Comparison of ENCODE assay signal across 1 cellular context in genomic region chr17:35073991-35074627, GRCh38.
TF ChIP-seq lines count a peak whose summit lies in the region.

No MANE protein-coding gene starts in this region.

TF ChIP-seq in GM12878, 131 proteins besides CTCF, POLR2A, EP300 and RAD21 (continued from another document):
- TF ChIP-seq ZBTB4 (CRISPR knock-in tag; IDR thresholded peaks at IDR 0.05): no peak
- TF ChIP-seq NR2F1 (conservative IDR thresholded peaks at IDR 0.05): 0 out of 2 replicates have a peak, but pooled peaks have one; percentile 25
- no peak for TF ChIP-seq SMARCA5 (IDR thresholded peaks at IDR 0.05)
- peak; percentile 73 for TF ChIP-seq MTA2 (IDR thresholded peaks at IDR 0.05; ENCODE audit: low read depth)
- TF ChIP-seq IKZF1 (conservative IDR thresholded peaks at IDR 0.05): peak; percentile 32; the same call in 1 of the 2 replicates
- no peak for TF ChIP-seq SKIL (IDR thresholded peaks at IDR 0.05; ENCODE audit: low read depth, poor library complexity, severe bottlenecking)
- TF ChIP-seq NKRF (conservative IDR thresholded peaks at IDR 0.05): no peak
- no peak for TF ChIP-seq PML (IDR thresholded peaks at IDR 0.05; ENCODE audit: low read length)
- TF ChIP-seq ZSCAN29 (IDR thresholded peaks at IDR 0.05): no peak
- TF ChIP-seq DPF2 (IDR thresholded peaks at IDR 0.05): 0 out of 2 replicates have a peak, but pooled peaks have one; percentile 28
- peak; percentile 67 for TF ChIP-seq MLLT1 (IDR thresholded peaks at IDR 0.05)
- no peak for TF ChIP-seq FOS (IDR thresholded peaks at IDR 0.05; ENCODE audit: borderline replicate concordance, extremely low read depth, insufficient read length)
- peak; percentile 48 for TF ChIP-seq RUNX3 (IDR thresholded peaks at IDR 0.05; ENCODE audit: low read length)
- no peak for TF ChIP-seq STAT3 (IDR thresholded peaks at IDR 0.05; ENCODE audit: low read depth, low read length)
- TF ChIP-seq ATF2 (IDR thresholded peaks at IDR 0.05; ENCODE audit: low read length): no peak
- no peak for TF ChIP-seq ZBTB40 (IDR thresholded peaks at IDR 0.05; ENCODE audit: borderline replicate concordance)
- TF ChIP-seq MYB (IDR thresholded peaks at IDR 0.05; ENCODE audit: borderline replicate concordance, low read depth, low read length): no peak
- no peak for TF ChIP-seq PBX3 (IDR thresholded peaks at IDR 0.05; ENCODE audit: insufficient replicate concordance, low read depth, low read length)
- no peak for TF ChIP-seq NBN (IDR thresholded peaks at IDR 0.05)
- no peak for TF ChIP-seq NRF1 (conservative IDR thresholded peaks at IDR 0.05; ENCODE audit: low read depth, low read length)
- TF ChIP-seq SIN3A (IDR thresholded peaks at IDR 0.05; ENCODE audit: low read depth, low read length): no peak
- peak; percentile 20; the same call in 1 of the 2 replicates for TF ChIP-seq ZNF24 (IDR thresholded peaks at IDR 0.05)
- TF ChIP-seq ATF7 (IDR thresholded peaks at IDR 0.05; ENCODE audit: low read depth): no peak
- TF ChIP-seq WRNIP1 (IDR thresholded peaks at IDR 0.05; ENCODE audit: borderline replicate concordance, low read depth, low read length): no peak
- no peak for TF ChIP-seq CREB1 (IDR thresholded peaks at IDR 0.05; ENCODE audit: low read depth)
- 0 out of 2 replicates have a peak, but pooled peaks have one; percentile 31 for TF ChIP-seq LARP7 (IDR thresholded peaks at IDR 0.05)
